In the genomic region with DNA sequence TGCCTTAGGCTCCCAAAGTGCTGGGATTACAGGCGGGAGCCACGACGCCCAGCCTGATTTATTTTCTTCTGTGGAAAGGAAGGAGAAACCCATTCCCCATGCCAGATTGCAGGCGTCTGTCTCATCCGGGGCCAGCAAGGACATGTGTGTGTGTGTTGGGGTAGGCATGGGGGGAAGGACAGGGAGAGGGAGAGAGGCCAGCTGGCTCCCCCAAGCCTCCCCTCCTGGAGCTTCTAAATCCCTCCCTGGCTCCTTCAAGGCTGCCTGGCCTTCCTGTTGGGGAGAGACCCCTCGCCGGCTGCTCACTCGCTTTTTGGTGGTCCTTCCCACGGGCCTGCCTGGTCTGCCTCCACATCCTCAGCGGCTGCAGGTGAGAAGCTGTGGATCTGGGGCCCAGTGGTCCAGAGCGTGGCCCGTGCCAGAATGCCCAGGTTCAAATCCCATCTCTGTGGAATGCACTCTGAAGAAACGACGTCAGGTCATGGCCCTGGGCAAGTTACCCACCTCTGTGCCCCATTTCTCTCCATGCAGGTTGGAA, we compare ENCODE assay signal across 27 cellular contexts. TPM values are rescaled to one million over a fixed set of nuclear protein-coding genes. Genes with fewer than 3 reads are reported as not detected.
"Had no signal": no experiment of that assay in that cellular context is flagged by ENCODE, and none has a peak within 500 bp of the region (broad histone marks: within the 10 kb centered on the region; RNA-seq: fewer than 3 reads in every experiment).

No MANE protein-coding gene starts in this region.

- H3K27ac Mint-ChIP-seq: activated CD8-positive, alpha-beta T cell treated with anti-CD3 and anti-CD28 coated beads, Interleukin-2, amount 10 ng/mL, durations not matched to agents 7 days and 5 days; activated T-cell treated with anti-CD3 and anti-CD28 coated beads, Interleukin-2, amount 50 U/mL, for 24 hours; effector memory CD8-positive, alpha-beta T cell; WTC11 had no signal

- FAIRE-seq: astrocyte, endothelial cell of umbilical vein, keratinocyte, pancreas had no signal

- H3K9me3 ChIP-seq: gastroesophageal sphincter, pancreas, psoas muscle, testis, transverse colon had no signal

- ATAC-seq: activated CD8-positive, alpha-beta T cell treated with anti-CD3 and anti-CD28 coated beads, Interleukin-2, amount 10 ng/mL, durations not matched to agents 7 days and 5 days; effector memory CD8-positive, alpha-beta T cell; gastroesophageal sphincter; left cardiac atrium; left ventricle myocardium superior; pancreas; psoas muscle; stimulated activated naive CD8-positive, alpha-beta T cell treated with anti-CD3 and anti-CD28 coated beads, Interleukin-15, Interleukin-2, amounts not matched to agents 100 U/mL and 50 U/mL, for 24 hours; WTC11 had no signal

- H3K4me3 Mint-ChIP-seq: activated CD8-positive, alpha-beta T cell treated with anti-CD3 and anti-CD28 coated beads, Interleukin-2, amount 10 ng/mL, durations not matched to agents 7 days and 5 days; activated T-cell treated with anti-CD3 and anti-CD28 coated beads, Interleukin-2, amount 50 U/mL, for 24 hours; effector memory CD8-positive, alpha-beta T cell; WTC11 had no signal

- H3K4me3 ChIP-seq: gastroesophageal sphincter, pancreas, psoas muscle, testis, transverse colon had no signal

- H3K4me1 ChIP-seq: pancreas, psoas muscle, transverse colon had no signal

- H3K27me3 Mint-ChIP-seq: effector memory CD8-positive, alpha-beta T cell had no signal

- H3K27me3 ChIP-seq: brain microvascular endothelial cell, gastroesophageal sphincter, testis, transverse colon had no signal

- H3K36me3 ChIP-seq: brain microvascular endothelial cell, gastroesophageal sphincter, pancreas, transverse colon had no signal

- H3K36me3 Mint-ChIP-seq: WTC11 had no signal

- H3K27ac ChIP-seq: brain microvascular endothelial cell, gastroesophageal sphincter, pancreas, psoas muscle, testis, transverse colon had no signal

- H3K9me3 Mint-ChIP-seq: activated T-cell treated with anti-CD3 and anti-CD28 coated beads, Interleukin-2, amount 50 U/mL, for 24 hours; effector memory CD8-positive, alpha-beta T cell; WTC11 had no signal

- DNase-seq: activated CD4-positive, alpha-beta T cell treated with anti-CD3 and anti-CD28 coated beads for 1 hour; activated CD4-positive, alpha-beta T cell treated with anti-CD3 and anti-CD28 coated beads, Interleukin-2, amount 50 U/mL, for 1 hour; activated CD8-positive, alpha-beta T cell treated with anti-CD3 and anti-CD28 coated beads, Interleukin-2, amount 10 ng/mL, durations not matched to agents 7 days and 5 days; activated gamma-delta T cell; activated T-cell treated with anti-CD3 and anti-CD28 coated beads, Interleukin-2, amount 50 U/mL, for 24 hours; amniotic stem cell; brain microvascular endothelial cell; cortex of kidney; effector memory CD8-positive, alpha-beta T cell; hippocampal formation; left cardiac atrium; left ventricle myocardium superior; mammary epithelial cell; stimulated activated CD4-positive, alpha-beta T cell treated with anti-CD3 and anti-CD28 coated beads, Interleukin-12 subunit alpha, Interleukin-12 subunit beta, amount 100 ng/mL, for 4 hours; stimulated activated CD4-positive, alpha-beta T cell treated with anti-CD3 and anti-CD28 coated beads, Interleukin-4, amount 100 ng/mL, for 1 hour; stimulated activated naive CD8-positive, alpha-beta T cell treated with anti-CD3 and anti-CD28 coated beads, Interleukin-15, Interleukin-2, amounts not matched to agents 100 U/mL and 50 U/mL, for 24 hours; T-helper 2 cell; testis; transverse colon had no signal

RNA-seq across cellular contexts. Expression of gene SRPK3, which starts 18.1 kb away (rescaled TPM):
- total RNA-seq: activated CD8-positive, alpha-beta T cell treated with anti-CD3 and anti-CD28 coated beads, Interleukin-2, amount 10 ng/mL, durations not matched to agents 7 days and 5 days; astrocyte; WTC11 had no signal
- polyA plus RNA-seq: neural cell had no signal
